In genomic region chr14:97380539-97380941, GRCh38 we compare ENCODE assay signal across 12 cellular contexts.
DNase-seq lines count a peak whose midpoint lies in the region; ATAC-seq, FAIRE-seq and TF ChIP-seq lines count a peak whose summit lies in the region.
"Had no signal": no experiment of that assay in that cellular context is flagged by ENCODE, and none has a peak within 500 bp of the region (broad histone marks: within the 10 kb centered on the region; RNA-seq: fewer than 3 reads in every experiment).

No MANE protein-coding gene starts in this region.

- H3K27me3 ChIP-seq in H1 (replicated peaks in 1 of 4; ENCODE audit: control insufficient read depth in 3 of 4, extremely low read depth in 1 of 4, insufficient read depth in 3 of 4, low read length in 3 of 4), result no peaks in the 10 kb centered on the region; a peak in 1 of 7 replicates
- no peaks in the 10 kb centered on the region for H3K27me3 ChIP-seq in gastrocnemius medialis

- no peaks in the 10 kb centered on the region for H3K9me3 ChIP-seq in H1 (ENCODE audit: insufficient read depth in 2 of 2, low read depth in 1 of 2, low read length in 1 of 2)
- no peaks in the 10 kb centered on the region for H3K9me3 ChIP-seq in gastrocnemius medialis
- H3K9me3 ChIP-seq: neutrophil had no signal

- no peaks in the 10 kb centered on the region for H4K20me1 ChIP-seq in H1 (replicated peaks in 1 of 2; ENCODE audit: control insufficient read depth in 1 of 2, insufficient read depth in 2 of 2, low read length in 2 of 2)

- no peak overlapping the region for H3K23ac ChIP-seq in H1 (ENCODE audit: insufficient read length)

- no peak for FAIRE-seq in H1 (lab: Jason Lieb, UNC)
- FAIRE-seq: GM12892 had no signal

- no peak overlapping the region for H3K4ac ChIP-seq in H1 (replicated peaks; ENCODE audit: insufficient read length, low read depth, low read length)

- H3K27ac ChIP-seq in H1 (ENCODE audit: low read depth, low read length), result no peak overlapping the region
- H3K27ac ChIP-seq in gastrocnemius medialis, result no peak overlapping the region
- H3K27ac ChIP-seq: neutrophil, VCaP had no signal

- no peaks in the 10 kb centered on the region for H3K79me2 ChIP-seq in H1 (ENCODE audit: control insufficient read depth in 1 of 2, insufficient read depth in 2 of 2, low read length in 2 of 2)

- H3K79me1 ChIP-seq in H1 (ENCODE audit: low read depth, low read length), result no peaks in the 10 kb centered on the region

- intact Hi-C loops in gastrocnemius medialis (cut with DNase I; ENCODE audit: low total_unique reads), result no loop called here

- no peak overlapping the region for H3K14ac ChIP-seq in H1 (ENCODE audit: insufficient read length)

- H4K8ac ChIP-seq in H1 (ENCODE audit: extremely low read depth, insufficient read depth, low read length), result no peak overlapping the region

- peak overlapping the region; percentile 49 for H3K18ac ChIP-seq in H1 (ENCODE audit: extremely low read depth, low read length)

- H3K4me1 ChIP-seq in H1 (replicated peaks in 1 of 4; ENCODE audit: control insufficient read depth in 3 of 4, insufficient read depth in 4 of 4, low read length in 3 of 4) (peaks cover 5 to 23% (median 18%) of the 10 kb centered on the region in 4 experiments), gastrocnemius medialis (no peaks in the 10 kb centered on the region)

- no peak overlapping the region for H3K9ac ChIP-seq in H1 (replicated peaks in 1 of 4; ENCODE audit: extremely low read depth in 1 of 4, low read depth in 3 of 4, low read length in 3 of 4)

- no peak overlapping the region for H4K5ac ChIP-seq in H1 (ENCODE audit: insufficient read length, low read depth, low read length)

- no peak overlapping the region for H2BK20ac ChIP-seq in H1 (ENCODE audit: low read length)

- no peak overlapping the region for H2AK5ac ChIP-seq in H1 (ENCODE audit: low read depth, low read length)

- POLR2A ChIA-PET in H1 (lab: Charles Lee; ENCODE audit: partially characterized antibody), result no interaction called here

- no peak for TF ChIP-seq RAD21 in H1 (IDR thresholded peaks at IDR 0.05 in 1 of 2, conservative IDR thresholded peaks at IDR 0.05 in 1 of 2; ENCODE audit: low read depth in 2 of 2, low read length in 2 of 2)

- TF ChIP-seq POLR2A in H1 (IDR thresholded peaks at IDR 0.05; ENCODE audit: control extremely low read depth in 1 of 2, low read depth in 2 of 2, low read length in 2 of 2), result no peak
- no peak for TF ChIP-seq POLR2A in gastrocnemius medialis (IDR thresholded peaks at IDR 0.05)

- TF ChIP-seq EP300 in H1 (IDR thresholded peaks at IDR 0.05; ENCODE audit: borderline replicate concordance in 1 of 2, low read depth in 2 of 2, low read length in 2 of 2), result no peak

- no peaks in the 10 kb centered on the region for H3K23me2 ChIP-seq in H1 (ENCODE audit: low read depth, low read length)

- H2BK5ac ChIP-seq in H1 (ENCODE audit: low read depth, low read length), result no peak overlapping the region

- H3K56ac ChIP-seq in H1 (replicated peaks; ENCODE audit: insufficient read length, low read depth, low read length), result no peak overlapping the region

- no peak overlapping the region for H2AFZ ChIP-seq in H1 (ENCODE audit: low read length)

- no peak overlapping the region for H4K91ac ChIP-seq in H1 (replicated peaks; ENCODE audit: insufficient read length, low read length)

- in situ Hi-C loops in gastrocnemius medialis (cut with MboI; ENCODE audit: low sequenced_read_pairs in 4 of 4), result no loop called here

- H3K4me3 ChIP-seq in H1 (ENCODE audit: extremely low read depth in 1 of 4, insufficient read depth in 2 of 4, low read depth in 3 of 4, low read length in 4 of 4), result no peak overlapping the region
- no peak overlapping the region for H3K4me3 ChIP-seq in gastrocnemius medialis

- H3K36me3 ChIP-seq in H1 (ENCODE audit: control insufficient read depth in 2 of 4, insufficient read depth in 4 of 4, low read length in 3 of 4) (no peaks in the 10 kb centered on the region), gastrocnemius medialis (no peaks in the 10 kb centered on the region)
- H3K36me3 ChIP-seq: neutrophil had no signal

- H3K4me2 ChIP-seq in H1 (ENCODE audit: insufficient read depth in 1 of 2, low read depth in 2 of 2, low read length in 2 of 2), result no peak overlapping the region

- no peak for ATAC-seq in GM18868 (IDR thresholded peaks at IDR 0.05; ENCODE audit: unreplicated experiment)
- no peak for ATAC-seq in gastrocnemius medialis
- ATAC-seq in HG03354 (IDR thresholded peaks at IDR 0.05; ENCODE audit: poor library complexity, severe bottlenecking, unreplicated experiment), result no peak
- no peak for ATAC-seq in GM19395 (IDR thresholded peaks at IDR 0.05; ENCODE audit: unreplicated experiment)

- no peak overlapping the region for H2BK12ac ChIP-seq in H1 (ENCODE audit: low read depth, low read length)

- CTCF ChIA-PET in H1 (lab: Charles Lee; ENCODE audit: partially characterized antibody), result no interaction called here

- TF ChIP-seq CTCF in H1 (IDR thresholded peaks at IDR 0.05; ENCODE audit: control extremely low read depth in 1 of 3, insufficient read depth in 1 of 3, low read depth in 1 of 3, low read length in 3 of 3) (no peak), gastrocnemius medialis (IDR thresholded peaks at IDR 0.05 in 4 of 5, conservative IDR thresholded peaks at IDR 0.05 in 1 of 5) (no peak)

- H2BK15ac ChIP-seq in H1 (ENCODE audit: low read length), result no peak overlapping the region

- 89% methylated on average over 7 of the region's 7 CpGs; no CpG with 5 or more reads in 1 of the 2 experiments for WGBS in H1 (ENCODE audit: extremely low coverage in 1 of 2, insufficient coverage in 1 of 2, insufficient read length in 1 of 2, insufficient replicate concordance in 2 of 2, low coverage in 1 of 2, low lambda C conversion rate in 2 of 2, missing lambda C conversion rate in 1 of 2), 2 experiments

- H2BK120ac ChIP-seq in H1 (replicated peaks; ENCODE audit: low read depth, low read length), result no peak overlapping the region

- DNase-seq in M059J (ENCODE audit: low read depth) (peak; percentile 2), H1 (ENCODE audit: low read depth in 1 of 2, low spot score in 2 of 2) (no peak), gastrocnemius medialis (no peak)
- DNase-seq in activated CD8-positive, alpha-beta memory T cell treated with anti-CD3 and anti-CD28 coated beads for 48 hours (ENCODE audit: low read depth in 2 of 3, low spot score in 2 of 3), result peak in 2 of 3 experiments; percentile 46 to 51
- DNase-seq in stimulated activated CD4-positive, alpha-beta T cell treated with anti-CD3 and anti-CD28 coated beads, TNF-alpha, amount 100 ng/mL, for 1 hour (ENCODE audit: low read depth in 3 of 3, low spot score in 1 of 3), result peak; percentile 3 to 46 (median 18)
- DNase-seq: C1 segment of cervical spinal cord had no signal

TF ChIP-seq in H1, 55 proteins besides CTCF, POLR2A, EP300 and RAD21 (continues in another document):
- TF ChIP-seq USF2 (IDR thresholded peaks at IDR 0.05; ENCODE audit: low read length) (no peak), TBP (IDR thresholded peaks at IDR 0.05; ENCODE audit: low read depth, low read length) (no peak), KDM1A (IDR thresholded peaks at IDR 0.05; ENCODE audit: borderline replicate concordance, low read length) (peak; percentile 5; the same call in 1 of the 2 replicates), TAF1 (IDR thresholded peaks at IDR 0.05; ENCODE audit: low read depth, low read length) (no peak)

Comparison
In these comparisons a context has a peak if more than half of its experiments do, and no peak if none do; other contexts are left out.
1. DNase-seq: peak in M059J (single experiment), activated CD8-positive, alpha-beta memory T cell treated with anti-CD3 and anti-CD28 coated beads for 48 hours (2 of 3) and stimulated activated CD4-positive, alpha-beta T cell treated with anti-CD3 and anti-CD28 coated beads, TNF-alpha, amount 100 ng/mL, for 1 hour (3 of 3); none in H1 (0 of 2) and gastrocnemius medialis (0 of 2).